In the genomic region with DNA sequence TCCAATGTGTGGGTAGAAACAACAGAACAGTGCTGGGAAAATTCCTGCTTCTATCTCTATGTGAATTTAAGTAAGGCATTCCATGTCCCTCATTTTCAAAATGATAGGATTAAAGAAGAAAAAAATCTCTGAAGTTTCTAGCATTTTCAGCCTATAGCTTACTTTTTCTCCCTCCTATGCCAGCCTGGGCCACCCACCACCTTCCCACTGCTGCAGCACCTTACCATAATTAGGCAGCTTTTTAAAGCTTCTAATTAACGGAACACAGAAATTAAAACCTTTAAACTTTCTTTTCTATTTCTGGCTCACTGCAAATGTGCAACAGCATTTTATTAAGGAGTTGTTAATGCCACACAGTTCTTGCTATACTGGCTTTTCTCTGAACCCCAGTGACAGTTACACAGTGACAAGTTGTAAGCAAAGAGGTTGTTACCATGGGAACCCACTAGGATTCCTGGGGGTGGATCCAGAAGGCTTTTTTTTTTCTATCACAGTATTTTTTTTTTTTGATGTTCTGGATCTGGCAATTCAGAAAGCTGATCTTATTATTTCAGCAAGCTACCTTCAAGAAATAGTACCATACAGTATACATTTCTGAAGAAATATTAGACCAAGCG, we compare ENCODE assay signal across 13 cellular contexts. TPM values are rescaled to one million over a fixed set of nuclear protein-coding genes. Genes with fewer than 3 reads are reported as not detected.
A peak's percentile ranks its signal among the peaks of the same experiment; 100 is the strongest.
DNase-seq lines count a peak whose midpoint lies in the region; ATAC-seq and TF ChIP-seq lines count a peak whose summit lies in the region.
"Had no signal": no experiment of that assay in that cellular context is flagged by ENCODE, and none has a peak within 500 bp of the region (broad histone marks: within the 10 kb centered on the region; RNA-seq: fewer than 3 reads in every experiment).

No MANE protein-coding gene starts in this region.

- H3K27me3 ChIP-seq in esophagus squamous epithelium = no peaks in the 10 kb centered on the region
- H3K27me3 ChIP-seq in ovary = no peaks in the 10 kb centered on the region
- no peaks in the 10 kb centered on the region for H3K27me3 ChIP-seq in HAP-1 (ENCODE audit: low read depth)

- TF ChIP-seq CTCF in esophagus squamous epithelium (IDR thresholded peaks at IDR 0.05) (no peak), ovary (IDR thresholded peaks at IDR 0.05) (no peak)

- H3K4me1 Mint-ChIP-seq in T-helper 17 cell = peaks cover 26% of the 10 kb centered on the region

- peaks cover 5 to 69% (median 29%) of the 10 kb centered on the region in 3 donors for H3K4me1 ChIP-seq in esophagus squamous epithelium
- H3K4me1 ChIP-seq in ovary (ENCODE audit: insufficient read depth) = peaks cover 18% of the 10 kb centered on the region
- peaks cover 4% of the 10 kb centered on the region; the same call in 1 of the 2 replicates for H3K4me1 ChIP-seq in HAP-1

- in situ Hi-C loops in HAP-1 (cut with MboI; ENCODE audit: low sequenced_read_pairs) = no loop called here

- H3K27ac Mint-ChIP-seq in T-helper 17 cell = peak overlapping the region; percentile 86
- H3K27ac Mint-ChIP-seq: T-helper 2 cell treated with Interferon-gamma antibody and Interleukin-4, amounts not matched to agents 5 μg/mL and 100 μg/mL, for 36 hours had no signal

- intact Hi-C loops in esophagus squamous epithelium (cut with DNase I) = no loop called here
- intact Hi-C loops in ovary (cut with DNase I) = no loop called here

- no peak overlapping the region for H3K4me3 Mint-ChIP-seq in T-helper 17 cell
- H3K4me3 Mint-ChIP-seq: T-helper 2 cell treated with Interferon-gamma antibody and Interleukin-4, amounts not matched to agents 5 μg/mL and 100 μg/mL, for 36 hours had no signal

- H3K9me3 ChIP-seq in T-helper 17 cell (ENCODE audit: control insufficient read depth, low read length, poor library complexity, severe bottlenecking) = no peaks in the 10 kb centered on the region
- no peaks in the 10 kb centered on the region for H3K9me3 ChIP-seq in esophagus squamous epithelium
- H3K9me3 ChIP-seq in ovary = no peaks in the 10 kb centered on the region
- no peaks in the 10 kb centered on the region for H3K9me3 ChIP-seq in HAP-1

- peak overlapping the region in 3 of 4 donors; percentile 31 to 53 (median 50) for H3K27ac ChIP-seq in esophagus squamous epithelium
- no peak overlapping the region for H3K27ac ChIP-seq in ovary

- no peaks in the 10 kb centered on the region for H3K36me3 Mint-ChIP-seq in T-helper 17 cell (ENCODE audit: low read depth)

- ATAC-seq in T-helper 17 cell = no peak

- peaks cover 0 to 32% (median 0%) of the 10 kb centered on the region in 3 donors for H3K36me3 ChIP-seq in esophagus squamous epithelium
- H3K36me3 ChIP-seq in ovary = no peaks in the 10 kb centered on the region
- peaks cover 13% of the 10 kb centered on the region for H3K36me3 ChIP-seq in HAP-1 (replicated peaks)

- DNase-seq in EH (ENCODE audit: low read depth) = peak; percentile 40
- DNase-seq in T-helper 17 cell = no peak
- no peak for DNase-seq in esophagus squamous epithelium (lab: John Stamatoyannopoulos, UW)
- DNase-seq in putamen (ENCODE audit: low spot score) = peak; percentile 86
- DNase-seq in NCI-H526 treated with DMSO at 0.1 percent for 48 hours (lab: John Stamatoyannopoulos, UW) = no peak
- DNase-seq in NCI-H748 (lab: John Stamatoyannopoulos, UW; ENCODE audit: unreplicated experiment) = no peak
- no peak for DNase-seq in ovary
- no peak for DNase-seq in HAP-1 (ENCODE audit: low spot score in 2 of 2)
- DNase-seq: activated CD8-positive, alpha-beta memory T cell treated with anti-CD3 and anti-CD28 coated beads for 24 hours; kidney; NCI-H1436; OCI-M1 had no signal

- WGBS in esophagus squamous epithelium, 2 donors = 68 to 81% methylated on average over 2 of the region's 2 CpGs
- 62 to 67% (median 64%) methylated on average over 2 of the region's 2 CpGs for WGBS in ovary, 3 donors

- TF ChIP-seq POLR2A in esophagus squamous epithelium (IDR thresholded peaks at IDR 0.05) (no peak), ovary (IDR thresholded peaks at IDR 0.05) (no peak)

- H3K27me3 Mint-ChIP-seq in T-helper 17 cell = no peaks in the 10 kb centered on the region

- TF ChIP-seq EP300 in ovary (IDR thresholded peaks at IDR 0.05) = no peak

- H3K4me3 ChIP-seq in esophagus squamous epithelium (no peak overlapping the region), ovary (no peak overlapping the region), HAP-1 (no peak overlapping the region)

RNA-seq across cellular contexts. Expression of a gene that starts 20.2 kb away (rescaled TPM):
- 100 to 1,000 TPM; 113 to 127 TPM for total RNA-seq in T-helper 17 cell
- total RNA-seq in esophagus squamous epithelium = 10 to 100 TPM; 50.4 to 88.9 (median 64.1) TPM
- 100 to 1,000 TPM in 1 of 7 donors, 10 to 100 TPM in 6; 64.0 to 109 (median 74.9) TPM for total RNA-seq in ovary
- polyA plus RNA-seq in ovary = 10 to 100 TPM; 25.0 to 48.3 TPM

RNA-seq across cellular contexts. Expression of a gene that starts 32.7 kb away (rescaled TPM):
- total RNA-seq in T-helper 17 cell (10 to 100 TPM; 19.2 to 23.8 TPM), esophagus squamous epithelium (10 to 100 TPM; 67.7 to 92.3 (median 78.7) TPM), ovary (100 to 1,000 TPM in 1 of 7 donors, 10 to 100 TPM in 6; 33.8 to 103 (median 36.7) TPM)
- 10 to 100 TPM; 51.0 to 60.7 TPM for polyA plus RNA-seq in ovary

RNA-seq across cellular contexts. Expression of a gene that starts 46.1 kb away (rescaled TPM):
- total RNA-seq in T-helper 17 cell (10 to 100 TPM; 20.0 to 23.7 TPM), esophagus squamous epithelium (10 to 100 TPM; 12.4 to 22.7 (median 16.0) TPM), ovary (10 to 100 TPM; 14.4 to 21.6 (median 17.9) TPM)
- 10 to 100 TPM; 19.3 to 23.5 TPM for polyA plus RNA-seq in ovary

RNA-seq across cellular contexts. Expression of a gene that starts 46.2 kb away (rescaled TPM):
- total RNA-seq in T-helper 17 cell (10 to 100 TPM; 90.6 to 92.4 TPM), esophagus squamous epithelium (10 to 100 TPM; 65.5 to 89.9 (median 83.6) TPM), ovary (10 to 100 TPM; 40.8 to 73.2 (median 60.2) TPM)
- 10 to 100 TPM; 61.4 to 76.9 TPM for polyA plus RNA-seq in ovary

RNA-seq across cellular contexts. Expression of a gene that starts 53.8 kb away (rescaled TPM):
- under 1 TPM; 0.23 to 0.47 TPM for total RNA-seq in T-helper 17 cell
- not detected for total RNA-seq in esophagus squamous epithelium
- not detected for total RNA-seq in ovary
- polyA plus RNA-seq in ovary = under 1 TPM in 1 of 2 donors, not detected in 1; 0.62 TPM
- total RNA-seq: kidney had no signal

Comparison
In these comparisons a context has a peak if more than half of its experiments do, and no peak if none do; other contexts are left out.
1. DNase-seq: peak in EH (single experiment) and putamen (single experiment); none in T-helper 17 cell (0 of 3), esophagus squamous epithelium (single experiment), NCI-H526 treated with DMSO at 0.1 percent for 48 hours (single experiment), NCI-H748 (single experiment), ovary (0 of 5) and HAP-1 (0 of 2).
2. H3K27ac ChIP-seq: peak in esophagus squamous epithelium (3 of 4); none in ovary (0 of 2).